In the genomic region with DNA sequence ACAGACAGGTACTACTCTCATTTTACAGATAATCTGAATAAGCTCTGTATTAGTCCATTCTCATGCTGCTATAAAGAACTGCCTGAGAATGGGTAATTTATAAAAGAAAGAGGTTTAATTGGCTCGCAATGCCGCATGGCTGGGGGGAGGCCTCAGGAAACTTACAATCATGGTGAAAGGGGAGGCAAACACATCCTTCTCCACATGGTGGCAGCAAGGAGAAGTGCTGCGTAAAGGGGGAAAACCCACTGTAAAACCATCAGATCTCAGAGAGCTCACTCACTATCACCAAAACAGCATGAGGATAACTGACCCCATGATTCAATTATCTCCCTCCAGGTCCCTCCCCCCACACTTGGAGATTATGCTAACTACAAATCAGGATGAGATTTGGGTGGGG, we compare ENCODE assay signal across 9 cellular contexts.
DNase-seq lines count a peak whose midpoint lies in the region; ATAC-seq and TF ChIP-seq lines count a peak whose summit lies in the region.
"Had no signal": no experiment of that assay in that cellular context is flagged by ENCODE, and none has a peak within 500 bp of the region (broad histone marks: within the 10 kb centered on the region; RNA-seq: fewer than 3 reads in every experiment).

No MANE protein-coding gene starts in this region.

- no peaks in the 10 kb centered on the region for H3K27me3 Mint-ChIP-seq in immature natural killer cell (ENCODE audit: low read depth in 3 of 3)

- H3K27ac Mint-ChIP-seq in immature natural killer cell = no peak overlapping the region

- H3K9me3 Mint-ChIP-seq in immature natural killer cell = peaks cover 0 to 8% (median 2%) of the 10 kb centered on the region in 6 donors

- peak; percentile 69 for TF ChIP-seq CTCF in cardiac fibroblast (IDR thresholded peaks at IDR 0.05; ENCODE audit: low read depth, low read length)

- no peaks in the 10 kb centered on the region for H3K4me1 Mint-ChIP-seq in immature natural killer cell

- no peaks in the 10 kb centered on the region for H3K36me3 Mint-ChIP-seq in immature natural killer cell

- no peak overlapping the region for H3K4me3 ChIP-seq in cardiac fibroblast (replicated peaks in 1 of 2; ENCODE audit: low read depth in 2 of 2, low read length in 2 of 2)

- ATAC-seq in GM18502 (IDR thresholded peaks at IDR 0.05; ENCODE audit: poor library complexity, unreplicated experiment) = peak; percentile 88
- peak; percentile 73 for ATAC-seq in HG03442 (IDR thresholded peaks at IDR 0.05; ENCODE audit: unreplicated experiment)

- H3K4me3 Mint-ChIP-seq in immature natural killer cell = no peak overlapping the region

- DNase-seq in ACHN = peak; percentile 24
- DNase-seq in cardiac fibroblast (ENCODE audit: low read depth in 2 of 2) = peak; percentile 46 to 61
- no peak for DNase-seq in stimulated activated CD4-positive, alpha-beta T cell treated with anti-CD3 and anti-CD28 coated beads, Interleukin-12 subunit alpha, Interleukin-12 subunit beta, amount 100 ng/mL, for 4 hours
- DNase-seq in DMS153 treated with DMSO at 0.1 percent for 48 hours (lab: John Stamatoyannopoulos, UW; ENCODE audit: unreplicated experiment) = no peak
- no peak for DNase-seq in immature natural killer cell
- DNase-seq in NOMO-1 (lab: John Stamatoyannopoulos, UW; ENCODE audit: unreplicated experiment in 2 of 2) = no peak
- DNase-seq: activated CD4-positive, CD25-positive, alpha-beta regulatory T cell treated with anti-CD3 and anti-CD28 coated beads, Interleukin-2, amount 50 U/mL, for 72 hours had no signal

- in situ Hi-C loops in ACHN (cut with HindIII; ENCODE audit: low pct_ligation_motif_present, low pct_unique_long_range_greater_than_20kb, low sequenced_read_pairs) = no loop called here

Comparison
In these comparisons a context has a peak if more than half of its experiments do, and no peak if none do; other contexts are left out.
1. DNase-seq: peak in ACHN (single experiment) and cardiac fibroblast (2 of 2); none in stimulated activated CD4-positive, alpha-beta T cell treated with anti-CD3 and anti-CD28 coated beads, Interleukin-12 subunit alpha, Interleukin-12 subunit beta, amount 100 ng/mL, for 4 hours (single experiment), DMS153 treated with DMSO at 0.1 percent for 48 hours (single experiment), immature natural killer cell (0 of 3) and NOMO-1 (0 of 2).